In genomic region chr14:96938946-96939345, GRCh38 we compare ENCODE assay signal across 16 cellular contexts.
A peak's percentile ranks its signal among the peaks of the same experiment; 100 is the strongest.
DNase-seq lines count a peak whose midpoint lies in the region; ATAC-seq, FAIRE-seq and TF ChIP-seq lines count a peak whose summit lies in the region.
"Had no signal": no experiment of that assay in that cellular context is flagged by ENCODE, and none has a peak within 500 bp of the region (broad histone marks: within the 10 kb centered on the region; RNA-seq: fewer than 3 reads in every experiment).

No MANE protein-coding gene starts in this region.

- H3K9ac ChIP-seq in DND-41 (ENCODE audit: low read depth, low read length) = no peak overlapping the region

- H3K36me3 ChIP-seq in DND-41 (ENCODE audit: insufficient read depth, low read length) (peaks cover 7% of the 10 kb centered on the region; the same call in 1 of the 2 replicates), kidney epithelial cell (ENCODE audit: control insufficient read depth, insufficient read depth, low read length) (no peaks in the 10 kb centered on the region)

- H3K4me1 ChIP-seq in DND-41 (ENCODE audit: insufficient read depth, low read length) = no peaks in the 10 kb centered on the region
- H3K4me1 ChIP-seq: Caco-2 had no signal

- TF ChIP-seq CTCF in DND-41 (IDR thresholded peaks at IDR 0.05; ENCODE audit: borderline replicate concordance, extremely low read depth, low read length, poor library complexity, severe bottlenecking) (peak; percentile 51), WI38 (IDR thresholded peaks at IDR 0.05; ENCODE audit: low read depth, low read length) (0 out of 2 replicates have a peak, but pooled peaks have one; percentile 8), kidney epithelial cell (IDR thresholded peaks at IDR 0.05; ENCODE audit: insufficient read depth, low read length, poor library complexity, severe bottlenecking) (peak; percentile 16)

- no peak overlapping the region for H3K4me2 ChIP-seq in DND-41 (ENCODE audit: insufficient read depth, low read length)

- no peaks in the 10 kb centered on the region for H4K20me1 ChIP-seq in DND-41 (ENCODE audit: insufficient read depth, low read length)

- no peaks in the 10 kb centered on the region for H3K9me3 ChIP-seq in DND-41 (ENCODE audit: insufficient read depth, low read length, severe bottlenecking)
- H3K9me3 ChIP-seq: Caco-2 had no signal

- no peak overlapping the region for H3K27ac ChIP-seq in DND-41 (ENCODE audit: low read length)
- H3K27ac ChIP-seq: HL-60 had no signal

- H2AFZ ChIP-seq in DND-41 (ENCODE audit: low read depth, low read length) = no peak overlapping the region

- H3K4me3 ChIP-seq in DND-41 (ENCODE audit: low read depth in 1 of 2, low read length in 2 of 2) (no peak overlapping the region), WI38 (ENCODE audit: low read depth, low read length) (no peak overlapping the region), kidney epithelial cell (ENCODE audit: low read depth, low read length) (no peak overlapping the region)

- peak; percentile 14 for FAIRE-seq in GM19239 (lab: Jason Lieb, UNC)
- FAIRE-seq: endometrium had no signal

- DNase-seq in DND-41 (no peak), GM19239 (ENCODE audit: insufficient read length, low spot score) (no peak), kidney epithelial cell (ENCODE audit: low read depth) (no peak), COR-L47 (lab: John Stamatoyannopoulos, UW) (no peak), mesenteric fat pad (ENCODE audit: low spot score) (no peak), NCI-H1417 treated with DMSO at 0.1 percent for 48 hours (lab: John Stamatoyannopoulos, UW) (no peak)
- DNase-seq: Caco-2; mesenchymal stem cell; NCI-H446 treated with DMSO at 0.1 percent for 48 hours; posterior cingulate gyrus; stimulated activated CD4-positive, alpha-beta T cell treated with anti-CD3 and anti-CD28 coated beads, Interleukin-4, amount 100 ng/mL, for 24 hours had no signal

- H3K27me3 ChIP-seq in DND-41 (ENCODE audit: insufficient read depth, low read length, poor library complexity) (no peaks in the 10 kb centered on the region), kidney epithelial cell (ENCODE audit: control insufficient read depth, insufficient read depth, low read length) (no peaks in the 10 kb centered on the region)

- H3K79me2 ChIP-seq in DND-41 (ENCODE audit: insufficient read depth, low read length) = no peaks in the 10 kb centered on the region

- ATAC-seq in DND-41 (ENCODE audit: insufficient read depth, low read depth) (no peak), GM19023 (IDR thresholded peaks at IDR 0.05; ENCODE audit: unreplicated experiment) (no peak)
- ATAC-seq: activated T-cell treated with anti-CD3 and anti-CD28 coated beads, Interleukin-2, amount 50 U/mL, for 72 hours had no signal
